Comparison of ENCODE assay signal across 1 cellular context in genomic region chr17:8125196-8125946, GRCh38.
TF ChIP-seq lines count a peak whose summit lies in the region.

No MANE protein-coding gene starts in this region.

TF ChIP-seq in A549, 52 proteins besides CTCF, POLR2A, EP300 and RAD21 (continued from another document):
- TF ChIP-seq NFE2L2 (conservative IDR thresholded peaks at IDR 0.05; ENCODE audit: low read length) (no peak), ZFP36 (IDR thresholded peaks at IDR 0.05; ENCODE audit: borderline replicate concordance, partially characterized antibody) (no peak), HOXB5 (CRISPR knock-in tag; IDR thresholded peaks at IDR 0.05) (no peak; the same call in 1 of the 2 replicates), EHF (CRISPR knock-in tag; IDR thresholded peaks at IDR 0.05) (no peak), JUNB (IDR thresholded peaks at IDR 0.05) (no peak), ZNF302 (CRISPR knock-in tag; IDR thresholded peaks at IDR 0.05) (no peak), KDM5A (IDR thresholded peaks at IDR 0.05) (no peak), MYC (IDR thresholded peaks at IDR 0.05; ENCODE audit: borderline replicate concordance, low read length) (no peak), CHD4 (IDR thresholded peaks at IDR 0.05; ENCODE audit: borderline replicate concordance) (no peak), MAX (IDR thresholded peaks at IDR 0.05) (peak; percentile 73), RCOR1 (IDR thresholded peaks at IDR 0.05; ENCODE audit: low read depth, low read length) (0 out of 2 replicates have a peak, but pooled peaks have one; percentile 33), MAFK (IDR thresholded peaks at IDR 0.05; ENCODE audit: partially characterized antibody) (no peak), NPAS2 (CRISPR knock-in tag; IDR thresholded peaks at IDR 0.05; ENCODE audit: borderline replicate concordance) (no peak), HES2 (IDR thresholded peaks at IDR 0.05) (no peak), PHF8 (IDR thresholded peaks at IDR 0.05; ENCODE audit: borderline replicate concordance, low read depth) (no peak), SMC3 (IDR thresholded peaks at IDR 0.05) (peak; percentile 8; the same call in 1 of the 3 replicates), BHLHE40 (IDR thresholded peaks at IDR 0.05; ENCODE audit: low read depth, low read length) (no peak), TP53 (CRISPR knock-in tag; IDR thresholded peaks at IDR 0.05) (0 out of 2 replicates have a peak, but pooled peaks have one; percentile 39), NR3C1 (IDR thresholded peaks at IDR 0.05) (no peak), HEYL (CRISPR knock-in tag; IDR thresholded peaks at IDR 0.05) (no peak), FOXS1 (CRISPR knock-in tag; IDR thresholded peaks at IDR 0.05) (no peak), CBX2 (IDR thresholded peaks at IDR 0.05; ENCODE audit: borderline replicate concordance, low read depth) (no peak), PBX3 (IDR thresholded peaks at IDR 0.05) (peak; percentile 76), CBX8 (IDR thresholded peaks at IDR 0.05) (no peak), ESRRA (IDR thresholded peaks at IDR 0.05; ENCODE audit: borderline replicate concordance, low read length) (peak; percentile 75; the same call in 1 of the 2 replicates), ZSCAN20 (CRISPR knock-in tag; IDR thresholded peaks at IDR 0.05) (no peak), SREBF2 (IDR thresholded peaks at IDR 0.05) (peak; percentile 93), MAZ (IDR thresholded peaks at IDR 0.05; ENCODE audit: borderline replicate concordance, low read depth, low read length) (peak; percentile 61; the same call in 1 of the 2 replicates), JUN (IDR thresholded peaks at IDR 0.05) (peak; percentile 68 to 90; a peak in 4 of 5 replicates), POLR2AphosphoS2 (conservative IDR thresholded peaks at IDR 0.05; ENCODE audit: low read length) (peak; percentile 96; the same call in 1 of the 2 replicates), CEBPB (IDR thresholded peaks at IDR 0.05) (peak in 1 of 2 experiments; percentile 36; a peak in 1 of 4 replicates), HDAC2 (IDR thresholded peaks at IDR 0.05) (no peak), RNF2 (IDR thresholded peaks at IDR 0.05; ENCODE audit: borderline replicate concordance, low read depth) (no peak), FOSB (CRISPR knock-in tag; IDR thresholded peaks at IDR 0.05) (peak; percentile 96), HOXA7 (CRISPR knock-in tag; IDR thresholded peaks at IDR 0.05) (peak; percentile 96), KDM1A (IDR thresholded peaks at IDR 0.05; ENCODE audit: low read depth) (no peak), EHMT2 (IDR thresholded peaks at IDR 0.05; ENCODE audit: low read depth) (no peak), RFX5 (IDR thresholded peaks at IDR 0.05) (no peak), ZC3H11A (IDR thresholded peaks at IDR 0.05) (no peak), TFCP2L1 (CRISPR knock-in tag; IDR thresholded peaks at IDR 0.05) (peak; percentile 95), FOSL2 (IDR thresholded peaks at IDR 0.05) (no peak), FOSL2 (CRISPR knock-in tag; IDR thresholded peaks at IDR 0.05) (peak; percentile 33; the same call in 1 of the 2 replicates), GATA3 (IDR thresholded peaks at IDR 0.05; ENCODE audit: borderline replicate concordance) (peak; percentile 6; the same call in 1 of the 2 replicates), HOXB13 (CRISPR knock-in tag; IDR thresholded peaks at IDR 0.05; ENCODE audit: low read depth) (no peak), CHD2 (IDR thresholded peaks at IDR 0.05; ENCODE audit: low read length, partially characterized antibody) (no peak)
- TF ChIP-seq, protein P1, sequence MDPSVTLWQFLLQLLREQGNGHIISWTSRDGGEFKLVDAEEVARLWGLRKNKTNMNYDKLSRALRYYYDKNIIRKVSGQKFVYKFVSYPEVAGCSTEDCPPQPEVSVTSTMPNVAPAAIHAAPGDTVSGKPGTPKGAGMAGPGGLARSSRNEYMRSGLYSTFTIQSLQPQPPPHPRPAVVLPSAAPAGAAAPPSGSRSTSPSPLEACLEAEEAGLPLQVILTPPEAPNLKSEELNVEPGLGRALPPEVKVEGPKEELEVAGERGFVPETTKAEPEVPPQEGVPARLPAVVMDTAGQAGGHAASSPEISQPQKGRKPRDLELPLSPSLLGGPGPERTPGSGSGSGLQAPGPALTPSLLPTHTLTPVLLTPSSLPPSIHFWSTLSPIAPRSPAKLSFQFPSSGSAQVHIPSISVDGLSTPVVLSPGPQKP (IDR thresholded peaks at IDR 0.05; ENCODE audit: low read depth, low read length), result no peak
- TF ChIP-seq, protein P2, sequence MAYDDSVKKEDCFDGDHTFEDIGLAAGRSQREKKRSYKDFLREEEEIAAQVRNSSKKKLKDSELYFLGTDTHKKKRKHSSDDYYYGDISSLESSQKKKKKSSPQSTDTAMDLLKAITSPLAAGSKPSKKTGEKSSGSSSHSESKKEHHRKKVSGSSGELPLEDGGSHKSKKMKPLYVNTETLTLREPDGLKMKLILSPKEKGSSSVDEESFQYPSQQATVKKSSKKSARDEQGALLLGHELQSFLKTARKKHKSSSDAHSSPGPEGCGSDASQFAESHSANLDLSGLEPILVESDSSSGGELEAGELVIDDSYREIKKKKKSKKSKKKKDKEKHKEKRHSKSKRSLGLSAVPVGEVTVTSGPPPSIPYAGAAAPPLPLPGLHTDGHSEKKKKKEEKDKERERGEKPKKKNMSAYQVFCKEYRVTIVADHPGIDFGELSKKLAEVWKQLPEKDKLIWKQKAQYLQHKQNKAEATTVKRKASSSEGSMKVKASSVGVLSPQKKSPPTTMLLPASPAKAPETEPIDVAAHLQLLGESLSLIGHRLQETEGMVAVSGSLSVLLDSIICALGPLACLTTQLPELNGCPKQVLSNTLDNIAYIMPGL (CRISPR knock-in tag; IDR thresholded peaks at IDR 0.05; ENCODE audit: borderline replicate concordance), result 0 out of 2 replicates have a peak, but pooled peaks have one; percentile 72
- TF ChIP-seq, protein P3, sequence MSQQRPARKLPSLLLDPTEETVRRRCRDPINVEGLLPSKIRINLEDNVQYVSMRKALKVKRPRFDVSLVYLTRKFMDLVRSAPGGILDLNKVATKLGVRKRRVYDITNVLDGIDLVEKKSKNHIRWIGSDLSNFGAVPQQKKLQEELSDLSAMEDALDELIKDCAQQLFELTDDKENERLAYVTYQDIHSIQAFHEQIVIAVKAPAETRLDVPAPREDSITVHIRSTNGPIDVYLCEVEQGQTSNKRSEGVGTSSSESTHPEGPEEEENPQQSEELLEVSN (IDR thresholded peaks at IDR 0.05; ENCODE audit: borderline replicate concordance, low read depth), result peak; percentile 44; the same call in 1 of the 2 replicates
- TF ChIP-seq, protein P4, sequence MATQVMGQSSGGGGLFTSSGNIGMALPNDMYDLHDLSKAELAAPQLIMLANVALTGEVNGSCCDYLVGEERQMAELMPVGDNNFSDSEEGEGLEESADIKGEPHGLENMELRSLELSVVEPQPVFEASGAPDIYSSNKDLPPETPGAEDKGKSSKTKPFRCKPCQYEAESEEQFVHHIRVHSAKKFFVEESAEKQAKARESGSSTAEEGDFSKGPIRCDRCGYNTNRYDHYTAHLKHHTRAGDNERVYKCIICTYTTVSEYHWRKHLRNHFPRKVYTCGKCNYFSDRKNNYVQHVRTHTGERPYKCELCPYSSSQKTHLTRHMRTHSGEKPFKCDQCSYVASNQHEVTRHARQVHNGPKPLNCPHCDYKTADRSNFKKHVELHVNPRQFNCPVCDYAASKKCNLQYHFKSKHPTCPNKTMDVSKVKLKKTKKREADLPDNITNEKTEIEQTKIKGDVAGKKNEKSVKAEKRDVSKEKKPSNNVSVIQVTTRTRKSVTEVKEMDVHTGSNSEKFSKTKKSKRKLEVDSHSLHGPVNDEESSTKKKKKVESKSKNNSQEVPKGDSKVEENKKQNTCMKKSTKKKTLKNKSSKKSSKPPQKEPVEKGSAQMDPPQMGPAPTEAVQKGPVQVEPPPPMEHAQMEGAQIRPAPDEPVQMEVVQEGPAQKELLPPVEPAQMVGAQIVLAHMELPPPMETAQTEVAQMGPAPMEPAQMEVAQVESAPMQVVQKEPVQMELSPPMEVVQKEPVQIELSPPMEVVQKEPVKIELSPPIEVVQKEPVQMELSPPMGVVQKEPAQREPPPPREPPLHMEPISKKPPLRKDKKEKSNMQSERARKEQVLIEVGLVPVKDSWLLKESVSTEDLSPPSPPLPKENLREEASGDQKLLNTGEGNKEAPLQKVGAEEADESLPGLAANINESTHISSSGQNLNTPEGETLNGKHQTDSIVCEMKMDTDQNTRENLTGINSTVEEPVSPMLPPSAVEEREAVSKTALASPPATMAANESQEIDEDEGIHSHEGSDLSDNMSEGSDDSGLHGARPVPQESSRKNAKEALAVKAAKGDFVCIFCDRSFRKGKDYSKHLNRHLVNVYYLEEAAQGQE (IDR thresholded peaks at IDR 0.05), result peak; percentile 29; the same call in 1 of the 2 replicates
- TF ChIP-seq, protein P5, sequence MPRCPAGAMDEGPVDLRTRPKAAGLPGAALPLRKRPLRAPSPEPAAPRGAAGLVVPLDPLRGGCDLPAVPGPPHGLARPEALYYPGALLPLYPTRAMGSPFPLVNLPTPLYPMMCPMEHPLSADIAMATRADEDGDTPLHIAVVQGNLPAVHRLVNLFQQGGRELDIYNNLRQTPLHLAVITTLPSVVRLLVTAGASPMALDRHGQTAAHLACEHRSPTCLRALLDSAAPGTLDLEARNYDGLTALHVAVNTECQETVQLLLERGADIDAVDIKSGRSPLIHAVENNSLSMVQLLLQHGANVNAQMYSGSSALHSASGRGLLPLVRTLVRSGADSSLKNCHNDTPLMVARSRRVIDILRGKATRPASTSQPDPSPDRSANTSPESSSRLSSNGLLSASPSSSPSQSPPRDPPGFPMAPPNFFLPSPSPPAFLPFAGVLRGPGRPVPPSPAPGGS (IDR thresholded peaks at IDR 0.05), result 0 out of 3 replicates have a peak, but pooled peaks have one; percentile 31
- TF ChIP-seq, protein P6, sequence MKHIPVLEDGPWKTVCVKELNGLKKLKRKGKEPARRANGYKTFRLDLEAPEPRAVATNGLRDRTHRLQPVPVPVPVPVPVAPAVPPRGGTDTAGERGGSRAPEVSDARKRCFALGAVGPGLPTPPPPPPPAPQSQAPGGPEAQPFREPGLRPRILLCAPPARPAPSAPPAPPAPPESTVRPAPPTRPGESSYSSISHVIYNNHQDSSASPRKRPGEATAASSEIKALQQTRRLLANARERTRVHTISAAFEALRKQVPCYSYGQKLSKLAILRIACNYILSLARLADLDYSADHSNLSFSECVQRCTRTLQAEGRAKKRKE (CRISPR knock-in tag; IDR thresholded peaks at IDR 0.05; ENCODE audit: low read depth), result no peak; the same call in 1 of the 2 replicates
